ENCODE assay signal across 8 cellular contexts in genomic region chr10:104080762-104081161, GRCh38. TPM values are rescaled to one million over a fixed set of nuclear protein-coding genes. Genes with fewer than 3 reads are reported as not detected.
DNase-seq lines count a peak whose midpoint lies in the region; ATAC-seq and TF ChIP-seq lines count a peak whose summit lies in the region.

No MANE protein-coding gene starts in this region.

- H3K27ac Mint-ChIP-seq in type B pancreatic cell, result no peak overlapping the region

- no peaks in the 10 kb centered on the region for H3K36me3 Mint-ChIP-seq in type B pancreatic cell

- no peaks in the 10 kb centered on the region for H3K4me1 ChIP-seq in OCI-LY3 (ENCODE audit: low read length)

- no peak for ATAC-seq in GM21786 (IDR thresholded peaks at IDR 0.05; ENCODE audit: unreplicated experiment)
- ATAC-seq in HG02798 (IDR thresholded peaks at IDR 0.05; ENCODE audit: poor library complexity, unreplicated experiment), result no peak

- H3K36me3 ChIP-seq in OCI-LY3 (replicated peaks; ENCODE audit: low read depth, low read length), result no peaks in the 10 kb centered on the region

- no peak overlapping the region for H3K27ac ChIP-seq in OCI-LY3 (ENCODE audit: low read length)

- no peak overlapping the region for H3K9ac ChIP-seq in OCI-LY3 (ENCODE audit: low read length)

- TF ChIP-seq CTCF in AG09309 (IDR thresholded peaks at IDR 0.05; ENCODE audit: control insufficient read depth, insufficient read depth, low read depth, low read length, missing control alignments), result peak; percentile 42
- peak; percentile 52 for TF ChIP-seq CTCF in GM13977 (IDR thresholded peaks at IDR 0.05; ENCODE audit: extremely low read depth, insufficient read depth, missing control alignments)
- TF ChIP-seq CTCF in OCI-LY3 (IDR thresholded peaks at IDR 0.05; ENCODE audit: low read depth, low read length), result peak; percentile 25; the same call in 1 of the 2 replicates
- TF ChIP-seq CTCF in fibroblast of mammary gland (conservative IDR thresholded peaks at IDR 0.05; ENCODE audit: control insufficient read depth, insufficient read depth, low read depth, low read length), result peak; percentile 50
- peak; percentile 65 for TF ChIP-seq CTCF in type B pancreatic cell (conservative IDR thresholded peaks at IDR 0.05)

- in situ Hi-C loops in GM13977 (cut with MboI; ENCODE audit: low pct_unique_long_range_greater_than_20kb, low sequenced_read_pairs, unreplicated experiment), result no loop called here

- no peaks in the 10 kb centered on the region for H3K79me2 ChIP-seq in OCI-LY3 (ENCODE audit: low read length)

- H3K4me2 ChIP-seq in OCI-LY3 (ENCODE audit: low read length), result no peak overlapping the region

- H3K4me1 Mint-ChIP-seq in type B pancreatic cell (ENCODE audit: unreplicated experiment), result peaks cover 18% of the 10 kb centered on the region

- no peaks in the 10 kb centered on the region for H4K20me1 ChIP-seq in OCI-LY3 (ENCODE audit: insufficient read depth, low read length)

- no peak overlapping the region for H2AFZ ChIP-seq in OCI-LY3 (ENCODE audit: low read depth, low read length)

- no peaks in the 10 kb centered on the region for H3K27me3 Mint-ChIP-seq in type B pancreatic cell

- H3K4me3 Mint-ChIP-seq in type B pancreatic cell, result no peak overlapping the region

- no peaks in the 10 kb centered on the region for H3K9me3 Mint-ChIP-seq in type B pancreatic cell

- H3K9me3 ChIP-seq in OCI-LY3 (ENCODE audit: insufficient read depth, low read length), result no peaks in the 10 kb centered on the region

- no peaks in the 10 kb centered on the region for H3K27me3 ChIP-seq in OCI-LY3 (ENCODE audit: low read depth, low read length)

- H3K4me3 ChIP-seq in AG09309 (ENCODE audit: control insufficient read depth, low read depth, low read length) (no peak overlapping the region), OCI-LY3 (ENCODE audit: low read length) (no peak overlapping the region), fibroblast of mammary gland (ENCODE audit: control insufficient read depth, low read depth, low read length) (no peak overlapping the region)

- DNase-seq in AG09309 (ENCODE audit: low read depth), result no peak
- DNase-seq in GM13977 (ENCODE audit: low spot score), result no peak
- DNase-seq in fibroblast of mammary gland (ENCODE audit: low read depth), result peak; percentile 47
- no peak for DNase-seq in type B pancreatic cell (ENCODE audit: extremely low spot score, unreplicated experiment)
- DNase-seq in stimulated activated CD4-positive, alpha-beta T cell treated with anti-CD3 and anti-CD28 coated beads, Interleukin-1b, Interleukin-23, amount 100 ng/mL, for 48 hours, result no peak

RNA-seq across cellular contexts. Expression of gene COL17A1, which starts 4.9 kb away (rescaled TPM):
- 14.5 and 94.1 TPM in 2 replicates for total RNA-seq in type B pancreatic cell (ENCODE audit: low replicate concordance)

RNA-seq across cellular contexts. Expression of gene SFR1, which starts 41.2 kb away (rescaled TPM):
- 9.1 and 11.6 TPM in 2 replicates for total RNA-seq in type B pancreatic cell (ENCODE audit: low replicate concordance)
